7 cellular contexts compared by ENCODE assay signal in the genomic region with DNA sequence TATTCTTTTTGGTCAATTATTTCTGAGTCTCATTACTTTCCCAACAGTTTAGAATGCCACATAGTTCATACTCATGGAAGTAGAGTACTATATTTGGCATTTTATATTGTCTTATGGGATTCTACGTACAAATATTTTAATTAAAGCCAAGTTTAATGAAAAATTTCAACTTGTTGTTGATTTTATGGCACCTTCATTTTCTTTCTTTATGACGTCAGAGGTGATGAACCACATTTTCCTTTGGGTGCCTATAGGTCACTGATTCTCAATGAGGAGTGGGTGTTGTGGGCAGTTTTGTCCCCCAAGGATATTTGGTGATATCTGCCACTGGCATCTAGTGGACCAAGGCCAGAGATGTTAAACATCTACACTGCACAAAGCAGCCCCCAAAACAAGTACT.
"Had no signal": no experiment of that assay in that cellular context is flagged by ENCODE, and none has a peak within 500 bp of the region (broad histone marks: within the 10 kb centered on the region; RNA-seq: fewer than 3 reads in every experiment).

No MANE protein-coding gene starts in this region.

- H3K4me2 ChIP-seq: KMS-11 had no signal

- DNase-seq: IMR-90, KBM-7, KG1 had no signal

- H3K27ac ChIP-seq: HL-60, KMS-11 had no signal

- H3K9ac ChIP-seq: KMS-11 had no signal

- FAIRE-seq: HTR-8/SVneo, K562 had no signal

- H3K4me3 ChIP-seq: K562 had no signal

- ATAC-seq: K562 had no signal
